In the genomic region with DNA sequence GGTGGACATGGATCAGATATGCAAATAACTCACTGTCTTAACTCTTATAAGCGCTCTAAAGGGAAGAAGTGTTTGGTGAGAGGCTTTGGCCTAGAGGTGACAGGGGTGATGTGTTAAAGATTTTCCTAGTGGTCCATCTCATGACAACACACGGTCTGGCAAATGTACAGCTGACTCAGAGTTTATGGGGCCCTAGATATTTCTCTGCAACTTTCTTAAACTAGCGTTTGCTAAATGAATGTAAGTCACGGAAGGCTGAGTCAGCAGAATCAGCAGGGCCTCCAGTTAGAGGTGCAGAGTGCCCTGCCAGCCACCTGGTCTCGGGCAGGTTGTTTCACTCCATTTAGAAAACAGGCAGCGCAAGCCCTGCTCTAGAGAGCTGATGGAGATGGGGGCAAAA, we compare ENCODE assay signal across 1 cellular context.
TF ChIP-seq lines count a peak whose summit lies in the region.

No MANE protein-coding gene starts in this region.

TF ChIP-seq in GM12878, 131 proteins besides CTCF, POLR2A, EP300 and RAD21:
- TF ChIP-seq ZBED1 (IDR thresholded peaks at IDR 0.05; ENCODE audit: borderline replicate concordance) (no peak), REST (IDR thresholded peaks at IDR 0.05; ENCODE audit: low read depth, low read length) (no peak), MEF2A (IDR thresholded peaks at IDR 0.05; ENCODE audit: insufficient read depth, low read depth, low read length) (no peak), BRCA1 (IDR thresholded peaks at IDR 0.05; ENCODE audit: low read depth, low read length) (no peak), BHLHE40 (IDR thresholded peaks at IDR 0.05; ENCODE audit: borderline replicate concordance in 1 of 2, low read depth in 2 of 2, low read length in 1 of 2) (no peak), SMARCA5 (IDR thresholded peaks at IDR 0.05) (no peak), NFXL1 (IDR thresholded peaks at IDR 0.05; ENCODE audit: borderline replicate concordance) (no peak), LARP7 (IDR thresholded peaks at IDR 0.05) (no peak), RUNX3 (IDR thresholded peaks at IDR 0.05; ENCODE audit: low read length) (no peak), IRF3 (IDR thresholded peaks at IDR 0.05) (no peak), TARDBP (IDR thresholded peaks at IDR 0.05; ENCODE audit: borderline replicate concordance) (no peak), PAX8 (IDR thresholded peaks at IDR 0.05) (no peak), TAF1 (IDR thresholded peaks at IDR 0.05; ENCODE audit: borderline replicate concordance, low read depth, low read length) (no peak), SMAD1 (IDR thresholded peaks at IDR 0.05; ENCODE audit: low read depth, partially characterized antibody) (no peak), TBL1XR1 (IDR thresholded peaks at IDR 0.05; ENCODE audit: low read depth, low read length) (no peak), TCF3 (IDR thresholded peaks at IDR 0.05; ENCODE audit: borderline replicate concordance, insufficient read depth, low read depth, low read length) (no peak), ZNF384 (IDR thresholded peaks at IDR 0.05; ENCODE audit: borderline replicate concordance, low read depth, low read length) (no peak), NFIC (IDR thresholded peaks at IDR 0.05; ENCODE audit: low read depth, low read length) (no peak), FOXM1 (IDR thresholded peaks at IDR 0.05; ENCODE audit: low read depth, low read length) (no peak), NKRF (conservative IDR thresholded peaks at IDR 0.05) (no peak)
